In the genomic region with DNA sequence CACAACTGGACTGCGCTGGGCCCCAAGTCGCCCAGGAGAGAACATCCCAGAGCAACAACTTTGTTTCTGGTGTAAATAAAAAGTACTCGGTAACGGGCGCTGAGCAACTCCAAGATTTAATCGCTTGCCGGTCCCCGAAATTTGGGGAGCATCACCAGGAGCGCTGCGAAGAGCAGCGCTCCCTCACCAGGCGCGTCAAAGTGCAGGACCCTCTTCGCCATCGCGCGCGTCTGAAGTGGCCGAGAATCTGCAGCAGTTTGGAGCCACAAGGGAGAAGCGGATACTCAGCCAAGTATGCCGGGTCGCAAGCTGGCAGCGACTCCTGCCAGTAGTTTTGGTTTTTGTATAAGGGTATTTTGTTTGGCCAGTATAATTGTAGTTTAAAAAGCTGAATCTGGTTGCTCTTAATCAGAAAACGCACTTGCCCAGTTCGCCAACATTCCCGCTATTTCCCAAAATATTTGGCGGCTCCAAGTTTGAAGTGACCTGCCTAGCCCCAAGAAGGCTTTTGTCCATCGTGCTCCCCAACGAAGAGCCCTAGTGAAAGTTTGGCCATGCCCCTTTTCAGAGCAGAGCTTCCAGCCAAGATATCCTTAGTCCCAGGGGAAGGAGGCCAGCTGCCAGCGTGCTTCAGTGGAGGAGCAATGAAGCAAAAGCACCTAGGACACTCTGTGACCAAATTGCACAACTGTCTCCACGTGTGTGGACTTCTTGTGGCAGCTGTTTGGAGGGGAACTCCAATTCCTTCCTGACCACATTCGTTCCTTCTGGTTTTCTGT, we compare ENCODE assay signal across 8 cellular contexts. TPM values are rescaled to one million over a fixed set of nuclear protein-coding genes. Genes with fewer than 3 reads are reported as not detected.
DNase-seq lines count a peak whose midpoint lies in the region; ATAC-seq and TF ChIP-seq lines count a peak whose summit lies in the region.

No MANE protein-coding gene starts in this region.

- H3K9ac ChIP-seq in skeletal muscle tissue (ENCODE audit: low read depth in 1 of 3, low read length in 3 of 3): peak overlapping the region in 1 of 3 donors; percentile 71

- intact Hi-C loops in activated T-helper 2 cell treated with anti-CD3 and anti-CD28 coated beads, Interferon-gamma antibody, Interleukin-2, Interleukin-4, amounts not matched to agents 10 μg/mL and 5 μg/mL and 100 μg/mL, durations not matched to agents 14 hours and 24 hours and 36 hours (cut with micrococcal nuclease): no loop called here

- POLR2A ChIA-PET in WTC11 (lab: Charles Lee): interaction anchor here (0.5 to 0.7 kb wide), 3 partner anchors 34 to 59 kb away, joined by 3 to 4 read pairs (median 3); no protein-coding TSS in a partner anchor

- no peaks in the 10 kb centered on the region for H3K27me3 ChIP-seq in right atrium auricular region
- H3K27me3 ChIP-seq in skeletal muscle tissue (ENCODE audit: control insufficient read depth in 3 of 3, insufficient read depth in 3 of 3, low read length in 3 of 3): peaks cover 5 to 9% (median 9%) of the 10 kb centered on the region in 3 donors

- no peaks in the 10 kb centered on the region for H3K9me3 ChIP-seq in right atrium auricular region
- no peaks in the 10 kb centered on the region for H3K9me3 ChIP-seq in skeletal muscle tissue (ENCODE audit: control insufficient read depth in 3 of 3, low read length in 3 of 3)

- H3K9me3 Mint-ChIP-seq in WTC11: peaks cover 10% of the 10 kb centered on the region
- no peaks in the 10 kb centered on the region for H3K9me3 Mint-ChIP-seq in activated T-helper 2 cell treated with anti-CD3 and anti-CD28 coated beads, Interferon-gamma antibody, Interleukin-2, Interleukin-4, amounts not matched to agents 10 μg/mL and 5 μg/mL and 100 μg/mL, durations not matched to agents 14 hours and 24 hours and 36 hours

- TF ChIP-seq CTCF in HFF-Myc (IDR thresholded peaks at IDR 0.05; ENCODE audit: low read depth, low read length, missing control alignments) (no peak), WTC11 (IDR thresholded peaks at IDR 0.05) (no peak), right atrium auricular region (IDR thresholded peaks at IDR 0.05) (no peak), GM20000 (IDR thresholded peaks at IDR 0.05; ENCODE audit: extremely low read depth, missing control alignments) (no peak)

- H3K4me3 ChIP-seq in HFF-Myc (replicated peaks; ENCODE audit: low read depth, low read length) (peak overlapping the region; percentile 37), right atrium auricular region (peak overlapping the region; percentile 39 to 58), skeletal muscle tissue (ENCODE audit: low read length in 3 of 3) (peak overlapping the region; percentile 42 to 59 (median 58))

- H3K27ac ChIP-seq in right atrium auricular region (peak overlapping the region in 1 of 2 donors; percentile 1), skeletal muscle tissue (ENCODE audit: low read depth, low read length) (no peak overlapping the region)

- CTCF ChIA-PET in WTC11 (lab: Charles Lee): interaction anchor here (0.7 to 2.9 kb wide), 6 partner anchors 17 to 219 kb away, joined by 3 to 36 read pairs (median 4); no protein-coding TSS in a partner anchor

- ATAC-seq in WTC11: peak; percentile 39

- H3K27me3 Mint-ChIP-seq in WTC11 (ENCODE audit: low read depth): peaks cover 7% of the 10 kb centered on the region; the same call in 1 of the 2 replicates
- peaks cover 36% of the 10 kb centered on the region for H3K27me3 Mint-ChIP-seq in activated T-helper 2 cell treated with anti-CD3 and anti-CD28 coated beads, Interferon-gamma antibody, Interleukin-2, Interleukin-4, amounts not matched to agents 10 μg/mL and 5 μg/mL and 100 μg/mL, durations not matched to agents 14 hours and 24 hours and 36 hours (ENCODE audit: low read depth)

- H3K4me1 ChIP-seq in right atrium auricular region: peaks cover 0 to 16% of the 10 kb centered on the region in 2 donors
- peaks cover 0 to 7% (median 0%) of the 10 kb centered on the region in 3 donors for H3K4me1 ChIP-seq in skeletal muscle tissue (ENCODE audit: control insufficient read depth in 3 of 3, insufficient read depth in 3 of 3, low read length in 3 of 3)

- H3K4me3 Mint-ChIP-seq in WTC11: peak overlapping the region; percentile 81
- no peak overlapping the region for H3K4me3 Mint-ChIP-seq in activated T-helper 2 cell treated with anti-CD3 and anti-CD28 coated beads, Interferon-gamma antibody, Interleukin-2, Interleukin-4, amounts not matched to agents 10 μg/mL and 5 μg/mL and 100 μg/mL, durations not matched to agents 14 hours and 24 hours and 36 hours (ENCODE audit: low read depth)

- DNase-seq in HFF-Myc (ENCODE audit: extremely low read depth, low read depth): no peak
- peak; percentile 41 for DNase-seq in WTC11 (ENCODE audit: low spot score)
- DNase-seq in right atrium auricular region (ENCODE audit: low spot score): no peak
- no peak for DNase-seq in NCI-H510A treated with DMSO at 0.1 percent for 48 hours (lab: John Stamatoyannopoulos, UW)
- no peak for DNase-seq in mesenteric fat pad (ENCODE audit: low spot score)
- no peak for DNase-seq in activated T-helper 2 cell treated with anti-CD3 and anti-CD28 coated beads, Interferon-gamma antibody, Interleukin-2, Interleukin-4, amounts not matched to agents 10 μg/mL and 5 μg/mL and 100 μg/mL, durations not matched to agents 14 hours and 24 hours and 36 hours (ENCODE audit: low spot score)
- DNase-seq in GM20000 (ENCODE audit: low spot score): no peak

- H3K27ac Mint-ChIP-seq in WTC11: peak overlapping the region; percentile 72
- H3K27ac Mint-ChIP-seq in activated T-helper 2 cell treated with anti-CD3 and anti-CD28 coated beads, Interferon-gamma antibody, Interleukin-2, Interleukin-4, amounts not matched to agents 10 μg/mL and 5 μg/mL and 100 μg/mL, durations not matched to agents 14 hours and 24 hours and 36 hours: no peak overlapping the region

- H3K4me1 Mint-ChIP-seq in WTC11: peaks cover 41% of the 10 kb centered on the region
- no peaks in the 10 kb centered on the region for H3K4me1 Mint-ChIP-seq in activated T-helper 2 cell treated with anti-CD3 and anti-CD28 coated beads, Interferon-gamma antibody, Interleukin-2, Interleukin-4, amounts not matched to agents 10 μg/mL and 5 μg/mL and 100 μg/mL, durations not matched to agents 14 hours and 24 hours and 36 hours (ENCODE audit: low read depth)

- H3K36me3 ChIP-seq in right atrium auricular region (no peaks in the 10 kb centered on the region), skeletal muscle tissue (ENCODE audit: control insufficient read depth in 3 of 3, insufficient read depth in 3 of 3, low read length in 3 of 3) (no peaks in the 10 kb centered on the region)

- H3K36me3 Mint-ChIP-seq in WTC11: peaks cover 18% of the 10 kb centered on the region
- H3K36me3 Mint-ChIP-seq in activated T-helper 2 cell treated with anti-CD3 and anti-CD28 coated beads, Interferon-gamma antibody, Interleukin-2, Interleukin-4, amounts not matched to agents 10 μg/mL and 5 μg/mL and 100 μg/mL, durations not matched to agents 14 hours and 24 hours and 36 hours (ENCODE audit: low read depth): no peaks in the 10 kb centered on the region

TF ChIP-seq in WTC11, 78 proteins besides CTCF, POLR2A, EP300 and RAD21 (continues in another document):
- TF ChIP-seq FOXJ3 (CRISPR knock-in tag; IDR thresholded peaks at IDR 0.05; ENCODE audit: borderline replicate concordance) (no peak), TP53 (CRISPR knock-in tag; IDR thresholded peaks at IDR 0.05) (no peak), JAZF1 (CRISPR knock-in tag; IDR thresholded peaks at IDR 0.05) (no peak), JUN (CRISPR knock-in tag; IDR thresholded peaks at IDR 0.05) (no peak), MLX (CRISPR knock-in tag; IDR thresholded peaks at IDR 0.05) (no peak), AFF4 (CRISPR knock-in tag; IDR thresholded peaks at IDR 0.05; ENCODE audit: borderline replicate concordance) (no peak), ZBTB21 (CRISPR knock-in tag; IDR thresholded peaks at IDR 0.05; ENCODE audit: borderline replicate concordance) (no peak), ZNF396 (CRISPR knock-in tag; IDR thresholded peaks at IDR 0.05; ENCODE audit: borderline replicate concordance) (no peak)

RNA-seq across cellular contexts. Expression of gene KDR, which starts 0.6 kb away (rescaled TPM):
- 80.8 to 88.7 TPM (median 87.2 TPM) in 3 replicates for total RNA-seq in WTC11 (2021)
- total RNA-seq in right atrium auricular region: 10 to 100 TPM; 32.5 to 52.9 TPM
- total RNA-seq in skeletal muscle tissue: 49.1 TPM
- total RNA-seq in mesenteric fat pad: 37.4 TPM
- total RNA-seq in activated T-helper 2 cell treated with anti-CD3 and anti-CD28 coated beads, Interferon-gamma antibody, Interleukin-2, Interleukin-4, amounts not matched to agents 10 μg/mL and 5 μg/mL and 100 μg/mL, durations not matched to agents 14 hours and 24 hours and 36 hours: not detected in 2 replicates

Comparison
In these comparisons a context has a peak if more than half of its experiments do, and no peak if none do; other contexts are left out.
1. RNA of gene KDR, which starts 0.6 kb away (total RNA-seq): 80.8 to 88.7 TPM in WTC11, 32.5 to 52.9 TPM in right atrium auricular region, 49.1 TPM in skeletal muscle tissue (single experiment) and 37.4 TPM in mesenteric fat pad (single experiment); not detected in activated T-helper 2 cell treated with anti-CD3 and anti-CD28 coated beads, Interferon-gamma antibody, Interleukin-2, Interleukin-4, amounts not matched to agents 10 μg/mL and 5 μg/mL and 100 μg/mL, durations not matched to agents 14 hours and 24 hours and 36 hours; every median in the first group is over 10 times any median in the second.
2. Peak in every context shown above with its lines, with median percentiles within 50 percentile points of each other: H3K4me3 ChIP-seq.